16 cellular contexts compared by ENCODE assay signal in genomic region chr19:36207605-36208252, GRCh38. TPM values are rescaled to one million over a fixed set of nuclear protein-coding genes. Genes with fewer than 3 reads are reported as not detected.
DNase-seq lines count a peak whose midpoint lies in the region; ATAC-seq and TF ChIP-seq lines count a peak whose summit lies in the region.
"Had no signal": no experiment of that assay in that cellular context is flagged by ENCODE, and none has a peak within 500 bp of the region (broad histone marks: within the 10 kb centered on the region; RNA-seq: fewer than 3 reads in every experiment).

No MANE protein-coding gene starts in this region.

- H3K4me3 Mint-ChIP-seq in memory B cell, result no peak overlapping the region
- no peak overlapping the region for H3K4me3 Mint-ChIP-seq in type B pancreatic cell
- H3K4me3 Mint-ChIP-seq: CD4-positive, alpha-beta memory T cell; dendritic cell treated with granulocyte-macrophage colony-stimulating factor and Interleukin-4, amounts not matched to agents 40 ng/mL and 50 ng/mL, for 4 days; neural progenitor cell had no signal

- ATAC-seq in GM18511 (IDR thresholded peaks at IDR 0.05; ENCODE audit: unreplicated experiment) (peak; percentile 58), HG02678 (IDR thresholded peaks at IDR 0.05; ENCODE audit: unreplicated experiment) (peak; percentile 68), memory B cell (ENCODE audit: low read depth) (peak; percentile 47)
- ATAC-seq: right lobe of liver had no signal

- H3K27ac Mint-ChIP-seq in memory B cell (no peak overlapping the region), type B pancreatic cell (no peak overlapping the region)
- H3K27ac Mint-ChIP-seq: dendritic cell treated with granulocyte-macrophage colony-stimulating factor and Interleukin-4, amounts not matched to agents 40 ng/mL and 50 ng/mL, for 4 days; neural progenitor cell had no signal

- H3K27me3 Mint-ChIP-seq in memory B cell (no peaks in the 10 kb centered on the region), type B pancreatic cell (no peaks in the 10 kb centered on the region)
- H3K27me3 Mint-ChIP-seq: CD4-positive, alpha-beta memory T cell; dendritic cell treated with granulocyte-macrophage colony-stimulating factor and Interleukin-4, amounts not matched to agents 40 ng/mL and 50 ng/mL, for 4 days had no signal

- H3K4me1 Mint-ChIP-seq in memory B cell (peaks cover 5% of the 10 kb centered on the region), type B pancreatic cell (ENCODE audit: unreplicated experiment) (no peaks in the 10 kb centered on the region)
- H3K4me1 Mint-ChIP-seq: neural progenitor cell had no signal

- DNase-seq in NAMALWA (ENCODE audit: low spot score), result peak; percentile 22
- no peak for DNase-seq in memory B cell (ENCODE audit: low spot score in 2 of 2)
- no peak for DNase-seq in type B pancreatic cell (ENCODE audit: extremely low spot score, unreplicated experiment)
- no peak for DNase-seq in HuH-7 (ENCODE audit: low spot score)
- DNase-seq in NCI-H446 (lab: John Stamatoyannopoulos, UW), result no peak
- DNase-seq: adrenal gland; CD4-positive, alpha-beta memory T cell; GOT3; NCI-H1694; right lobe of liver; stomach had no signal

- H3K9me3 Mint-ChIP-seq in memory B cell (no peaks in the 10 kb centered on the region), type B pancreatic cell (no peaks in the 10 kb centered on the region)
- H3K9me3 Mint-ChIP-seq: CD4-positive, alpha-beta memory T cell; dendritic cell treated with granulocyte-macrophage colony-stimulating factor and Interleukin-4, amounts not matched to agents 40 ng/mL and 50 ng/mL, for 4 days; neural progenitor cell had no signal

- no peak for TF ChIP-seq CTCF in type B pancreatic cell (conservative IDR thresholded peaks at IDR 0.05)

- H3K36me3 Mint-ChIP-seq in memory B cell, result peaks cover 3% of the 10 kb centered on the region
- peaks cover under 1% of the 10 kb centered on the region for H3K36me3 Mint-ChIP-seq in type B pancreatic cell

RNA-seq across cellular contexts. Expression of gene ZNF565, which starts 6.7 kb away (rescaled TPM):
- 5.6 and 6.8 TPM in 2 replicates for total RNA-seq in type B pancreatic cell (ENCODE audit: low replicate concordance)

RNA-seq across cellular contexts. Expression of gene ZNF146, which starts 7.2 kb away (rescaled TPM):
- total RNA-seq in type B pancreatic cell (ENCODE audit: low replicate concordance), result 92.6 and 110 TPM in 2 replicates

RNA-seq across cellular contexts. Expression of gene COX7A1, which starts 55.5 kb away (rescaled TPM):
- not detected in 2 replicates for total RNA-seq in type B pancreatic cell (ENCODE audit: low replicate concordance)
- total RNA-seq: CD4-positive, alpha-beta memory T cell; SJSA1 had no signal
